Comparison of ENCODE assay signal across 26 cellular contexts in the genomic region with DNA sequence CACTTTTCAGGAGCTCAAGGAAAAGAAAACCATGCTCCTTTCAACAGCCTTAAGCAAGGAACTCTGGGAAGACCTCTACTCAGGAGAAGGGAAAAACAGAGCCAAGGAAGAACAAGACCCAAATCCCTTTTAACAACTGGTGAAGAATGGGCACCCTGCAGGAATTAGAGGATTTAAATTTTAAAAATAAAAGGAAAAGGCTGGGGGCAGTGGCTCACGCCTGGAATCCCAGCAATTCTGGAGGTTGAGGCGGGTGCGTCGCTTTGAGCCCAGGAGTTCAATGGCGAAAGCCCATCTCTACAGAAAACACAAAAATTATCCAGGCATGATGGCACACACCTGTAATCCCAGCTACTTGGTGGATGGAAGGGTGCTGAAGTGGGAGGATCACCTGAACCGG.
"Had no signal": no experiment of that assay in that cellular context is flagged by ENCODE, and none has a peak within 500 bp of the region (broad histone marks: within the 10 kb centered on the region; RNA-seq: fewer than 3 reads in every experiment).

No MANE protein-coding gene starts in this region.

- H3K36me3 Mint-ChIP-seq: immature natural killer cell; natural killer cell treated with Interleukin-12 subunit alpha and Interleukin-12 subunit beta and Interleukin-15 and Interleukin-18, amount 100 ng/mL, for 72 hours; stimulated activated effector memory CD8-positive, alpha-beta T cell treated with anti-CD3 and anti-CD28 coated beads, Interleukin-12 subunit alpha, Interleukin-12 subunit beta, amount 100 ng/mL, for 72 hours had no signal

- H3K9me3 ChIP-seq: left lung, lower lobe of right lung, ovary, prostate gland, spleen, suprapubic skin, thoracic aorta, tibial artery, upper lobe of right lung had no signal

- H3K27ac Mint-ChIP-seq: immature natural killer cell; natural killer cell treated with Interleukin-12 subunit alpha and Interleukin-12 subunit beta and Interleukin-15 and Interleukin-18, amount 100 ng/mL, for 72 hours; stimulated activated effector memory CD8-positive, alpha-beta T cell treated with anti-CD3 and anti-CD28 coated beads, Interleukin-12 subunit alpha, Interleukin-12 subunit beta, amount 100 ng/mL, for 72 hours; stimulated activated naive CD8-positive, alpha-beta T cell treated with anti-CD3 and anti-CD28 coated beads, Interleukin-15, Interleukin-2, amounts not matched to agents 100 ng/mL and 50 ng/mL, for 24 hours had no signal

- H3K4me3 ChIP-seq: left lung, lower lobe of right lung, ovary, prostate gland, skin epidermis, spleen, suprapubic skin, thoracic aorta, tibial artery, upper lobe of right lung had no signal

- H3K36me3 ChIP-seq: left lung, lower lobe of right lung, ovary, prostate gland, spleen, thoracic aorta, upper lobe of right lung had no signal

- ATAC-seq: left colon; left lung; lower lobe of right lung; naive thymus-derived CD4-positive, alpha-beta T cell; stimulated activated effector memory CD8-positive, alpha-beta T cell treated with anti-CD3 and anti-CD28 coated beads, Interleukin-12 subunit alpha, Interleukin-12 subunit beta, amount 100 ng/mL, for 72 hours; upper lobe of right lung had no signal

- FAIRE-seq: islet of Langerhans, kidney, urothelium cell line had no signal

- H3K27me3 Mint-ChIP-seq: natural killer cell treated with Interleukin-12 subunit alpha and Interleukin-12 subunit beta and Interleukin-15 and Interleukin-18, amount 100 ng/mL, for 72 hours; stimulated activated naive CD8-positive, alpha-beta T cell treated with anti-CD3 and anti-CD28 coated beads, Interleukin-15, Interleukin-2, amounts not matched to agents 100 ng/mL and 50 ng/mL, for 24 hours had no signal

- H3K27me3 ChIP-seq: left lung, ovary, spleen, suprapubic skin, tibial artery, upper lobe of right lung had no signal

- H3K9me3 Mint-ChIP-seq: naive thymus-derived CD4-positive, alpha-beta T cell; natural killer cell treated with Interleukin-12 subunit alpha and Interleukin-12 subunit beta and Interleukin-15 and Interleukin-18, amount 100 ng/mL, for 72 hours; stimulated activated effector memory CD8-positive, alpha-beta T cell treated with anti-CD3 and anti-CD28 coated beads, Interleukin-12 subunit alpha, Interleukin-12 subunit beta, amount 100 ng/mL, for 72 hours; stimulated activated naive CD8-positive, alpha-beta T cell treated with anti-CD3 and anti-CD28 coated beads, Interleukin-15, Interleukin-2, amounts not matched to agents 100 ng/mL and 50 ng/mL, for 24 hours had no signal

- H3K4me3 Mint-ChIP-seq: immature natural killer cell; naive thymus-derived CD4-positive, alpha-beta T cell; natural killer cell treated with Interleukin-12 subunit alpha and Interleukin-12 subunit beta and Interleukin-15 and Interleukin-18, amount 100 ng/mL, for 72 hours; stimulated activated effector memory CD8-positive, alpha-beta T cell treated with anti-CD3 and anti-CD28 coated beads, Interleukin-12 subunit alpha, Interleukin-12 subunit beta, amount 100 ng/mL, for 72 hours; stimulated activated naive CD8-positive, alpha-beta T cell treated with anti-CD3 and anti-CD28 coated beads, Interleukin-15, Interleukin-2, amounts not matched to agents 100 ng/mL and 50 ng/mL, for 24 hours had no signal

- H3K4me1 Mint-ChIP-seq: immature natural killer cell; naive thymus-derived CD4-positive, alpha-beta T cell; stimulated activated effector memory CD8-positive, alpha-beta T cell treated with anti-CD3 and anti-CD28 coated beads, Interleukin-12 subunit alpha, Interleukin-12 subunit beta, amount 100 ng/mL, for 72 hours had no signal

- DNase-seq: hypothalamus; immature natural killer cell; kidney; left colon; left lung; lower lobe of right lung; mammary epithelial cell; mesenchymal stem cell; naive thymus-derived CD4-positive, alpha-beta T cell; retina; spleen; stimulated activated CD4-positive, alpha-beta T cell treated with anti-CD3 and anti-CD28 coated beads, Interleukin-4, amount 100 ng/mL, for 24 hours; stimulated activated naive CD4-positive, alpha-beta T cell; tibial artery; trophoblast cell; upper lobe of right lung had no signal

- H3K4me1 ChIP-seq: left lung, lower lobe of right lung, prostate gland, spleen, suprapubic skin, upper lobe of right lung had no signal

- H3K27ac ChIP-seq: left lung, lower lobe of right lung, prostate gland, spleen, suprapubic skin, thoracic aorta, upper lobe of right lung had no signal
